Comparison of ENCODE assay signal across 1 cellular context in the genomic region with DNA sequence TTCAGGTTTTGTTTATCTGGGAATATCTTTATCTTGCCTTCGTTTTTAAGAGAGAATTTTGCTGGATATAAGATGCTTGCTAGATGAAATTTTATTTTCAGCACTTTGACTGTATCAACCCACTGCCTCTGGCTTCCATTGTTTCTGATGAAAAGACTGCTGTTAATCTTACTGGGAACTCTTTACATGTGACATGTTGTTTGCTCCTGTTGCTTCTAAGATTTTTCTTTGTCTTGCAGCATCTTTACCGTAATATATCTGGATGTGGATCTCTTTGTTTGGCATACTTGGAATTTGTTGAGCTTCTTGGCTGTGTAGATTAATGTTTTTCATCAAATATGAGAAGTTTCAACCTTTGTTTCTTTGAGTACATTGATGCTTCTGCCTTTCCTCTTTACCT.
TF ChIP-seq lines count a peak whose summit lies in the region.

No MANE protein-coding gene starts in this region.

TF ChIP-seq in HEK293, 187 proteins besides CTCF, POLR2A, EP300 and RAD21 (continued from another document):
- TF ChIP-seq, protein P1, sequence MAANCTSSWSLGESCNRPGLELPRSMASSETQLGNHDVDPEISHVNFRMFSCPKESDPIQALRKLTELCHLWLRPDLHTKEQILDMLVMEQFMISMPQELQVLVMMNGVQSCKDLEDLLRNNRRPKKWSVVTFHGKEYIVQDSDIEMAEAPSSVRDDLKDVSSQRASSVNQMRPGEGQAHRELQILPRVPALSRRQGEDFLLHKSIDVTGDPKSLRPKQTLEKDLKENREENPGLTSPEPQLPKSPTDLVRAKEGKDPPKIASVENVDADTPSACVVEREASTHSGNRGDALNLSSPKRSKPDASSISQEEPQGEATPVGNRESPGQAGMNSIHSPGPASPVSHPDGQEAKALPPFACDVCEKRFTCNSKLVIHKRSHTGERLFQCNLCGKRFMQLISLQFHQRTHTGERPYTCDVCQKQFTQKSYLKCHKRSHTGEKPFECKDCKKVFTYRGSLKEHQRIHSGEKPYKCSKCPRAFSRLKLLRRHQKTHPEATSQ (tag by site-specific recombination; IDR thresholded peaks at IDR 0.05) = no peak
- TF ChIP-seq ZNF670 (tag by site-specific recombination; IDR thresholded peaks at IDR 0.05; ENCODE audit: low read depth) = no peak
- no peak for TF ChIP-seq HOXC10 (CRISPR knock-in tag; IDR thresholded peaks at IDR 0.05)
- TF ChIP-seq, protein P2, sequence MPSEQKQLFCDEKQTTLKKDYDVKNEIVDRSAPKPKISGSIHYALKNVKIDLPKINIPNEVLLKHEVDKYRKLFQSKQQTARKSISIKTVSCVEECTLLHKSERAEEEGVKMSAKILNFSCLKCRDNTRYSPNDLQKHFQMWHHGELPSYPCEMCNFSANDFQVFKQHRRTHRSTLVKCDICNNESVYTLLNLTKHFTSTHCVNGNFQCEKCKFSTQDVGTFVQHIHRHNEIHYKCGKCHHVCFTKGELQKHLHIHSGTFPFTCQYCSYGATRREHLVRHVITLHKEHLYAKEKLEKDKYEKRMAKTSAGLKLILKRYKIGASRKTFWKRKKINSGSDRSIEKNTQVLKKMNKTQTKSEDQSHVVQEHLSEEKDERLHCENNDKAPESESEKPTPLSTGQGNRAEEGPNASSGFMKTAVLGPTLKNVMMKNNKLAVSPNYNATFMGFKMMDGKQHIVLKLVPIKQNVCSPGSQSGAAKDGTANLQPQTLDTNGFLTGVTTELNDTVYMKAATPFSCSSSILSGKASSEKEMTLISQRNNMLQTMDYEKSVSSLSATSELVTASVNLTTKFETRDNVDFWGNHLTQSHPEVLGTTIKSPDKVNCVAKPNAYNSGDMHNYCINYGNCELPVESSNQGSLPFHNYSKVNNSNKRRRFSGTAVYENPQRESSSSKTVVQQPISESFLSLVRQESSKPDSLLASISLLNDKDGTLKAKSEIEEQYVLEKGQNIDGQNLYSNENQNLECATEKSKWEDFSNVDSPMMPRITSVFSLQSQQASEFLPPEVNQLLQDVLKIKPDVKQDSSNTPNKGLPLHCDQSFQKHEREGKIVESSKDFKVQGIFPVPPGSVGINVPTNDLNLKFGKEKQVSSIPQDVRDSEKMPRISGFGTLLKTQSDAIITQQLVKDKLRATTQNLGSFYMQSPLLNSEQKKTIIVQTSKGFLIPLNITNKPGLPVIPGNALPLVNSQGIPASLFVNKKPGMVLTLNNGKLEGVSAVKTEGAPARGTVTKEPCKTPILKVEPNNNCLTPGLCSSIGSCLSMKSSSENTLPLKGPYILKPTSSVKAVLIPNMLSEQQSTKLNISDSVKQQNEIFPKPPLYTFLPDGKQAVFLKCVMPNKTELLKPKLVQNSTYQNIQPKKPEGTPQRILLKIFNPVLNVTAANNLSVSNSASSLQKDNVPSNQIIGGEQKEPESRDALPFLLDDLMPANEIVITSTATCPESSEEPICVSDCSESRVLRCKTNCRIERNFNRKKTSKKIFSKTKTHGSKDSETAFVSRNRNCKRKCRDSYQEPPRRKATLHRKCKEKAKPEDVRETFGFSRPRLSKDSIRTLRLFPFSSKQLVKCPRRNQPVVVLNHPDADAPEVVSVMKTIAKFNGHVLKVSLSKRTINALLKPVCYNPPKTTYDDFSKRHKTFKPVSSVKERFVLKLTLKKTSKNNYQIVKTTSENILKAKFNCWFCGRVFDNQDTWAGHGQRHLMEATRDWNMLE (tag by site-specific recombination; conservative IDR thresholded peaks at IDR 0.05; ENCODE audit: low read depth) = no peak
- peak; percentile 95; the same call in 1 of the 2 replicates for TF ChIP-seq TRIM28 (IDR thresholded peaks at IDR 0.05; ENCODE audit: borderline replicate concordance, low read length)
- no peak for TF ChIP-seq ZNF175 (tag by site-specific recombination; IDR thresholded peaks at IDR 0.05)
- no peak for TF ChIP-seq ZNF837 (tag by site-specific recombination; IDR thresholded peaks at IDR 0.05)
- no peak for TF ChIP-seq ZNF146 (tag by site-specific recombination; IDR thresholded peaks at IDR 0.05)
- TF ChIP-seq, protein P3, sequence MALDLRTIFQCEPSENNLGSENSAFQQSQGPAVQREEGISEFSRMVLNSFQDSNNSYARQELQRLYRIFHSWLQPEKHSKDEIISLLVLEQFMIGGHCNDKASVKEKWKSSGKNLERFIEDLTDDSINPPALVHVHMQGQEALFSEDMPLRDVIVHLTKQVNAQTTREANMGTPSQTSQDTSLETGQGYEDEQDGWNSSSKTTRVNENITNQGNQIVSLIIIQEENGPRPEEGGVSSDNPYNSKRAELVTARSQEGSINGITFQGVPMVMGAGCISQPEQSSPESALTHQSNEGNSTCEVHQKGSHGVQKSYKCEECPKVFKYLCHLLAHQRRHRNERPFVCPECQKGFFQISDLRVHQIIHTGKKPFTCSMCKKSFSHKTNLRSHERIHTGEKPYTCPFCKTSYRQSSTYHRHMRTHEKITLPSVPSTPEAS (tag by site-specific recombination; IDR thresholded peaks at IDR 0.05) = no peak
- TF ChIP-seq ZNF585B (tag by site-specific recombination; IDR thresholded peaks at IDR 0.05) = no peak
- TF ChIP-seq SP2 (tag by site-specific recombination; IDR thresholded peaks at IDR 0.05) = no peak
- TF ChIP-seq IKZF3 (tag by site-specific recombination; IDR thresholded peaks at IDR 0.05) = no peak
- TF ChIP-seq ZBTB21 (tag by site-specific recombination; IDR thresholded peaks at IDR 0.05) = no peak
- TF ChIP-seq ZNF223 (tag by site-specific recombination; IDR thresholded peaks at IDR 0.05) = no peak
- peak; percentile 85 for TF ChIP-seq SETDB1 (IDR thresholded peaks at IDR 0.05; ENCODE audit: insufficient read length, low read length)
- no peak for TF ChIP-seq ZNF132 (tag by site-specific recombination; IDR thresholded peaks at IDR 0.05; ENCODE audit: borderline replicate concordance)
- no peak for TF ChIP-seq ZFP3 (tag by site-specific recombination; IDR thresholded peaks at IDR 0.05; ENCODE audit: low read depth)
- TF ChIP-seq, protein P4, sequence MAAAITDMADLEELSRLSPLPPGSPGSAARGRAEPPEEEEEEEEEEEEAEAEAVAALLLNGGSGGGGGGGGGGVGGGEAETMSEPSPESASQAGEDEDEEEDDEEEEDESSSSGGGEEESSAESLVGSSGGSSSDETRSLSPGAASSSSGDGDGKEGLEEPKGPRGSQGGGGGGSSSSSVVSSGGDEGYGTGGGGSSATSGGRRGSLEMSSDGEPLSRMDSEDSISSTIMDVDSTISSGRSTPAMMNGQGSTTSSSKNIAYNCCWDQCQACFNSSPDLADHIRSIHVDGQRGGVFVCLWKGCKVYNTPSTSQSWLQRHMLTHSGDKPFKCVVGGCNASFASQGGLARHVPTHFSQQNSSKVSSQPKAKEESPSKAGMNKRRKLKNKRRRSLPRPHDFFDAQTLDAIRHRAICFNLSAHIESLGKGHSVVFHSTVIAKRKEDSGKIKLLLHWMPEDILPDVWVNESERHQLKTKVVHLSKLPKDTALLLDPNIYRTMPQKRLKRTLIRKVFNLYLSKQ (tag by site-specific recombination; IDR thresholded peaks at IDR 0.05; ENCODE audit: borderline replicate concordance) = no peak
- peak; percentile 96 for TF ChIP-seq ZNF610 (tag by site-specific recombination; IDR thresholded peaks at IDR 0.05; ENCODE audit: borderline replicate concordance)
- peak; percentile 35; the same call in 1 of the 2 replicates for TF ChIP-seq ZNF544 (tag by site-specific recombination; IDR thresholded peaks at IDR 0.05)
- no peak for TF ChIP-seq ZFP69B (tag by site-specific recombination; IDR thresholded peaks at IDR 0.05)
- TF ChIP-seq, protein P5, sequence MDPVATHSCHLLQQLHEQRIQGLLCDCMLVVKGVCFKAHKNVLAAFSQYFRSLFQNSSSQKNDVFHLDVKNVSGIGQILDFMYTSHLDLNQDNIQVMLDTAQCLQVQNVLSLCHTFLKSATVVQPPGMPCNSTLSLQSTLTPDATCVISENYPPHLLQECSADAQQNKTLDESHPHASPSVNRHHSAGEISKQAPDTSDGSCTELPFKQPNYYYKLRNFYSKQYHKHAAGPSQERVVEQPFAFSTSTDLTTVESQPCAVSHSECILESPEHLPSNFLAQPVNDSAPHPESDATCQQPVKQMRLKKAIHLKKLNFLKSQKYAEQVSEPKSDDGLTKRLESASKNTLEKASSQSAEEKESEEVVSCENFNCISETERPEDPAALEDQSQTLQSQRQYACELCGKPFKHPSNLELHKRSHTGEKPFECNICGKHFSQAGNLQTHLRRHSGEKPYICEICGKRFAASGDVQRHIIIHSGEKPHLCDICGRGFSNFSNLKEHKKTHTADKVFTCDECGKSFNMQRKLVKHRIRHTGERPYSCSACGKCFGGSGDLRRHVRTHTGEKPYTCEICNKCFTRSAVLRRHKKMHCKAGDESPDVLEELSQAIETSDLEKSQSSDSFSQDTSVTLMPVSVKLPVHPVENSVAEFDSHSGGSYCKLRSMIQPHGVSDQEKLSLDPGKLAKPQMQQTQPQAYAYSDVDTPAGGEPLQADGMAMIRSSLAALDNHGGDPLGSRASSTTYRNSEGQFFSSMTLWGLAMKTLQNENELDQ (tag by site-specific recombination; IDR thresholded peaks at IDR 0.05; ENCODE audit: low read depth) = no peak
- TF ChIP-seq ZNF571 (tag by site-specific recombination; IDR thresholded peaks at IDR 0.05) = no peak
- TF ChIP-seq ZNF626 (tag by site-specific recombination; IDR thresholded peaks at IDR 0.05) = 0 out of 2 replicates have a peak, but pooled peaks have one; percentile 50
- no peak for TF ChIP-seq ZNF830 (tag by site-specific recombination; IDR thresholded peaks at IDR 0.05; ENCODE audit: low read depth)
- no peak for TF ChIP-seq YY2 (tag by site-specific recombination; IDR thresholded peaks at IDR 0.05)
- peak; percentile 87 for TF ChIP-seq ZNF558 (tag by site-specific recombination; IDR thresholded peaks at IDR 0.05)
- TF ChIP-seq, protein P6, sequence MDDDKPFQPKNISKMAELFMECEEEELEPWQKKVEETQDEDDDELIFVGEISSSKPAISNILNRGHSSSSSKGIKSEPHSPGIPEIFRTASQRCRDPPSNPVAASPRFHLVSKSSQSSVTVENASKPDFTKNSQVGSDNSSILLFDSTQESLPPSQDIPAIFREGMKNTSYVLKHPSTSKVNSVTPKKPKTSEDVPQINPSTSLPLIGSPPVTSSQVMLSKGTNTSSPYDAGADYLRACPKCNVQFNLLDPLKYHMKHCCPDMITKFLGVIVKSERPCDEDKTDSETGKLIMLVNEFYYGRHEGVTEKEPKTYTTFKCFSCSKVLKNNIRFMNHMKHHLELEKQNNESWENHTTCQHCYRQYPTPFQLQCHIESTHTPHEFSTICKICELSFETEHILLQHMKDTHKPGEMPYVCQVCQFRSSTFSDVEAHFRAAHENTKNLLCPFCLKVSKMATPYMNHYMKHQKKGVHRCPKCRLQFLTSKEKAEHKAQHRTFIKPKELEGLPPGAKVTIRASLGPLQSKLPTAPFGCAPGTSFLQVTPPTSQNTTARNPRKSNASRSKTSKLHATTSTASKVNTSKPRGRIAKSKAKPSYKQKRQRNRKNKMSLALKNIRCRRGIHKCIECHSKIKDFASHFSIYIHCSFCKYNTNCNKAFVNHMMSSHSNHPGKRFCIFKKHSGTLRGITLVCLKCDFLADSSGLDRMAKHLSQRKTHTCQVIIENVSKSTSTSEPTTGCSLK (tag by site-specific recombination; IDR thresholded peaks at IDR 0.05) = no peak
- TF ChIP-seq ZNF777 (tag by site-specific recombination; IDR thresholded peaks at IDR 0.05; ENCODE audit: borderline replicate concordance) = no peak
- peak; percentile 93 for TF ChIP-seq SCRT2 (tag by site-specific recombination; IDR thresholded peaks at IDR 0.05)
- TF ChIP-seq, protein P7, sequence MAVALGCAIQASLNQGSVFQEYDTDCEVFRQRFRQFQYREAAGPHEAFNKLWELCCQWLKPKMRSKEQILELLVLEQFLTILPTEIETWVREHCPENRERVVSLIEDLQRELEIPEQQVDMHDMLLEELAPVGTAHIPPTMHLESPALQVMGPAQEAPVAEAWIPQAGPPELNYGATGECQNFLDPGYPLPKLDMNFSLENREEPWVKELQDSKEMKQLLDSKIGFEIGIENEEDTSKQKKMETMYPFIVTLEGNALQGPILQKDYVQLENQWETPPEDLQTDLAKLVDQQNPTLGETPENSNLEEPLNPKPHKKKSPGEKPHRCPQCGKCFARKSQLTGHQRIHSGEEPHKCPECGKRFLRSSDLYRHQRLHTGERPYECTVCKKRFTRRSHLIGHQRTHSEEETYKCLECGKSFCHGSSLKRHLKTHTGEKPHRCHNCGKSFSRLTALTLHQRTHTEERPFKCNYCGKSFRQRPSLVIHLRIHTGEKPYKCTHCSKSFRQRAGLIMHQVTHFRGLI (tag by site-specific recombination; IDR thresholded peaks at IDR 0.05) = no peak
- TF ChIP-seq ZNF157 (tag by site-specific recombination; IDR thresholded peaks at IDR 0.05) = peak; percentile 23; the same call in 1 of the 2 replicates
- no peak for TF ChIP-seq BCL11B (tag by site-specific recombination; IDR thresholded peaks at IDR 0.05; ENCODE audit: low read depth)
- TF ChIP-seq, protein P8, sequence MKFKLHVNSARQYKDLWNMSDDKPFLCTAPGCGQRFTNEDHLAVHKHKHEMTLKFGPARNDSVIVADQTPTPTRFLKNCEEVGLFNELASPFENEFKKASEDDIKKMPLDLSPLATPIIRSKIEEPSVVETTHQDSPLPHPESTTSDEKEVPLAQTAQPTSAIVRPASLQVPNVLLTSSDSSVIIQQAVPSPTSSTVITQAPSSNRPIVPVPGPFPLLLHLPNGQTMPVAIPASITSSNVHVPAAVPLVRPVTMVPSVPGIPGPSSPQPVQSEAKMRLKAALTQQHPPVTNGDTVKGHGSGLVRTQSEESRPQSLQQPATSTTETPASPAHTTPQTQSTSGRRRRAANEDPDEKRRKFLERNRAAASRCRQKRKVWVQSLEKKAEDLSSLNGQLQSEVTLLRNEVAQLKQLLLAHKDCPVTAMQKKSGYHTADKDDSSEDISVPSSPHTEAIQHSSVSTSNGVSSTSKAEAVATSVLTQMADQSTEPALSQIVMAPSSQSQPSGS (tag by site-specific recombination; IDR thresholded peaks at IDR 0.05; ENCODE audit: low read depth) = no peak
- TF ChIP-seq KLF16 (tag by site-specific recombination; IDR thresholded peaks at IDR 0.05) = no peak
- TF ChIP-seq, protein P9, sequence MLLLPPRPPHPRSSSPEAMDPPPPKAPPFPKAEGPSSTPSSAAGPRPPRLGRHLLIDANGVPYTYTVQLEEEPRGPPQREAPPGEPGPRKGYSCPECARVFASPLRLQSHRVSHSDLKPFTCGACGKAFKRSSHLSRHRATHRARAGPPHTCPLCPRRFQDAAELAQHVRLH (tag by site-specific recombination; IDR thresholded peaks at IDR 0.05) = peak; percentile 44; the same call in 1 of the 2 replicates
- TF ChIP-seq ZNF658 (tag by site-specific recombination; IDR thresholded peaks at IDR 0.05) = no peak
- TF ChIP-seq ZNF776 (tag by site-specific recombination; IDR thresholded peaks at IDR 0.05; ENCODE audit: borderline replicate concordance) = no peak
- no peak for TF ChIP-seq ZBTB8A (tag by site-specific recombination; IDR thresholded peaks at IDR 0.05)
- TF ChIP-seq ZNF791 (tag by site-specific recombination; IDR thresholded peaks at IDR 0.05) = no peak
- TF ChIP-seq OSR2 (tag by site-specific recombination; IDR thresholded peaks at IDR 0.05) = no peak
- no peak for TF ChIP-seq PRDM1 (tag by site-specific recombination; IDR thresholded peaks at IDR 0.05)
- peak; percentile 85 for TF ChIP-seq SCRT1 (tag by site-specific recombination; IDR thresholded peaks at IDR 0.05; ENCODE audit: borderline replicate concordance)
TF ChIP-seq in HEK293: peak in this region for 18.
